In genomic region chr4:29051381-29051965, GRCh38 we compare ENCODE assay signal across 15 cellular contexts.
"Had no signal": no experiment of that assay in that cellular context is flagged by ENCODE, and none has a peak within 500 bp of the region (broad histone marks: within the 10 kb centered on the region; RNA-seq: fewer than 3 reads in every experiment).

No MANE protein-coding gene starts in this region.

- H3K4me3 ChIP-seq: pancreas, sigmoid colon, spleen had no signal

- H3K36me3 ChIP-seq: pancreas, sigmoid colon, spleen, WERI-Rb-1 had no signal

- H3K27me3 Mint-ChIP-seq: activated CD4-positive, alpha-beta T cell treated with anti-CD3 and anti-CD28 coated beads for 36 hours; activated naive CD8-positive, alpha-beta T cell; naive thymus-derived CD4-positive, alpha-beta T cell; stimulated activated naive B cell treated with anti-CD40 and anti-IgM and Interleukin-4, amounts not matched to agents 10 μg/mL and 1 μg/mL and 100 μg/mL, for 72 hours; T-helper 17 cell had no signal

- H3K27ac Mint-ChIP-seq: activated CD4-positive, alpha-beta T cell treated with anti-CD3 and anti-CD28 coated beads for 36 hours; activated naive CD8-positive, alpha-beta T cell; activated T-helper 1 cell treated with anti-CD3 and anti-CD28 coated beads, Interleukin-12 subunit alpha, Interleukin-12 subunit beta, Interleukin-2, Interleukin-4 antibody, amounts not matched to agents 30 ng/mL and 10 ng/mL and 1 ng/mL, durations not matched to agents 14 hours and 24 hours and 36 hours; naive thymus-derived CD4-positive, alpha-beta T cell; stimulated activated naive B cell treated with anti-CD40 and anti-IgM and Interleukin-4, amounts not matched to agents 10 μg/mL and 1 μg/mL and 100 μg/mL, for 72 hours; T-helper 17 cell had no signal

- H3K36me3 Mint-ChIP-seq: activated naive CD8-positive, alpha-beta T cell; naive thymus-derived CD4-positive, alpha-beta T cell; stimulated activated naive B cell treated with anti-CD40 and anti-IgM and Interleukin-4, amounts not matched to agents 10 μg/mL and 1 μg/mL and 100 μg/mL, for 72 hours had no signal

- H3K4me1 ChIP-seq: pancreas, spleen had no signal

- H3K27me3 ChIP-seq: pancreas, sigmoid colon, spleen had no signal

- H3K27ac ChIP-seq: pancreas, sigmoid colon, spleen, WERI-Rb-1 had no signal

- H3K4me3 Mint-ChIP-seq: activated CD4-positive, alpha-beta T cell treated with anti-CD3 and anti-CD28 coated beads for 36 hours; activated naive CD8-positive, alpha-beta T cell; activated T-helper 1 cell treated with anti-CD3 and anti-CD28 coated beads, Interleukin-12 subunit alpha, Interleukin-12 subunit beta, Interleukin-2, Interleukin-4 antibody, amounts not matched to agents 30 ng/mL and 10 ng/mL and 1 ng/mL, durations not matched to agents 14 hours and 24 hours and 36 hours; naive thymus-derived CD4-positive, alpha-beta T cell; stimulated activated naive B cell treated with anti-CD40 and anti-IgM and Interleukin-4, amounts not matched to agents 10 μg/mL and 1 μg/mL and 100 μg/mL, for 72 hours; T-helper 17 cell had no signal

- H3K9me3 ChIP-seq: pancreas, sigmoid colon had no signal

- DNase-seq: activated CD4-positive, alpha-beta T cell treated with anti-CD3 and anti-CD28 coated beads for 36 hours; activated CD4-positive, alpha-beta T cell treated with anti-CD3 and anti-CD28 coated beads, Interleukin-2, amount 50 U/mL, for 48 hours; activated gamma-delta T cell treated with Interleukin-2 at 50 U/mL for 16 hours; amniotic stem cell; caudate nucleus; erythroblast; naive thymus-derived CD4-positive, alpha-beta T cell; pancreas; sigmoid colon; spleen; stimulated activated naive B cell treated with anti-CD40 and anti-IgM and Interleukin-4, amounts not matched to agents 10 μg/mL and 1 μg/mL and 100 μg/mL, for 72 hours; T-helper 17 cell; WERI-Rb-1 had no signal

- H3K4me1 Mint-ChIP-seq: activated CD4-positive, alpha-beta T cell treated with anti-CD3 and anti-CD28 coated beads for 36 hours; naive thymus-derived CD4-positive, alpha-beta T cell; stimulated activated naive B cell treated with anti-CD40 and anti-IgM and Interleukin-4, amounts not matched to agents 10 μg/mL and 1 μg/mL and 100 μg/mL, for 72 hours; T-helper 17 cell had no signal
